In the genomic region with DNA sequence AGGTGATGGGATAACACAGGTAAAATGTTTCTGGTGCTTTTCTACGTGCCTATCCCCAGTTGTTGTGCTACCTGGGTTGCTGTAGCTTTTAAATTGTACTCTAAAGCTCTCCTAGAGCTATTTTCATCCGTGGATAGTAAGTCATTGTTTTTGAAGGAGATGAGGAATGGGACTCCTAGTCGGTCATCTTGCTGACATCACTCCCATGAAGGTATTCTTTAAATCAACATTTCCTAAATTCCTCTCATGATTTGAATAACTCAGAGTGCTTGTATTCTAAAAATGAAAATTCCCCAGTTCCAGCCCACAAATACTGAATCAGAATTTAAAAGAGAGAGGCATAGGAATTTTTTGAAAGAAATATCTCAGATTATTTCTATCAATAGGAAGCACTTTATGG, we compare ENCODE assay signal across 19 cellular contexts. TPM values are rescaled to one million over a fixed set of nuclear protein-coding genes. Genes with fewer than 3 reads are reported as not detected.
DNase-seq lines count a peak whose midpoint lies in the region; TF ChIP-seq lines count a peak whose summit lies in the region.
"Had no signal": no experiment of that assay in that cellular context is flagged by ENCODE, and none has a peak within 500 bp of the region (broad histone marks: within the 10 kb centered on the region; RNA-seq: fewer than 3 reads in every experiment).

No MANE protein-coding gene starts in this region.

- H3K4me1 ChIP-seq in HUES64 (ENCODE audit: insufficient read depth, low read length) (peaks cover 24% of the 10 kb centered on the region), mesodermal cell (ENCODE audit: control insufficient read depth, insufficient read depth, low read length, poor library complexity, severe bottlenecking) (peaks cover 9% of the 10 kb centered on the region), esophagus muscularis mucosa (peaks cover 0 to 28% (median 13%) of the 10 kb centered on the region in 4 donors)
- H3K4me1 ChIP-seq: BE2C, left ventricle myocardium inferior, uterus had no signal

- H3K4me3 ChIP-seq in HUES64 (ENCODE audit: low read length) (no peak overlapping the region), choroid plexus epithelial cell (ENCODE audit: low read depth, low read length) (no peak overlapping the region), mesodermal cell (ENCODE audit: extremely low read depth, insufficient read depth, low read length, poor library complexity, severe bottlenecking) (no peak overlapping the region), esophagus muscularis mucosa (no peak overlapping the region)
- H3K4me3 ChIP-seq: left ventricle myocardium inferior, uterus had no signal

- H3K9me3 ChIP-seq in HUES64 (ENCODE audit: insufficient read depth, low read depth, low read length) (peaks cover 9% of the 10 kb centered on the region), mesodermal cell (ENCODE audit: control insufficient read depth, low read length) (peaks cover 9% of the 10 kb centered on the region), esophagus muscularis mucosa (peaks cover 0 to 27% (median 13%) of the 10 kb centered on the region in 4 donors)
- H3K9me3 ChIP-seq: BE2C had no signal

- H3K27me3 ChIP-seq in HUES64 (ENCODE audit: insufficient read depth, low read length) (no peaks in the 10 kb centered on the region), esophagus muscularis mucosa (no peaks in the 10 kb centered on the region)
- H3K27me3 ChIP-seq: BE2C, uterus had no signal

- H3K27ac ChIP-seq in HUES64 (ENCODE audit: low read depth, low read length) = peak overlapping the region; percentile 4; the same call in 1 of the 2 replicates
- peak overlapping the region; percentile 29 for H3K27ac ChIP-seq in mesodermal cell (ENCODE audit: low read depth, low read length, severe bottlenecking)
- H3K27ac ChIP-seq in esophagus muscularis mucosa (replicated peaks in 1 of 4) = peak overlapping the region in 1 of 4 donors; percentile 43
- no peak overlapping the region for H3K27ac ChIP-seq in caudate nucleus (ENCODE audit: low read depth, low read length)
- H3K27ac ChIP-seq: left ventricle myocardium inferior, uterus had no signal

- H3K36me3 ChIP-seq in HUES64 (ENCODE audit: insufficient read depth, low read length) (no peaks in the 10 kb centered on the region), mesodermal cell (ENCODE audit: control insufficient read depth, insufficient read depth, low read length) (no peaks in the 10 kb centered on the region), esophagus muscularis mucosa (no peaks in the 10 kb centered on the region)
- H3K36me3 ChIP-seq: BE2C, left ventricle myocardium inferior, uterus had no signal

- H3K9ac ChIP-seq in HUES64 (ENCODE audit: low read depth, low read length) = no peak overlapping the region

- TF ChIP-seq EP300 in esophagus muscularis mucosa (IDR thresholded peaks at IDR 0.05) = no peak

- WGBS in HUES64 = 67% methylated on average over 1 of the region's 3 CpGs
- 71% methylated on average over 1 of the region's 3 CpGs; no CpG with 5 or more reads in 1 of the 2 experiments for WGBS in mesodermal cell (ENCODE audit: insufficient coverage in 2 of 2), 2 experiments
- WGBS in esophagus muscularis mucosa = 50% methylated on average over 3 of the region's 3 CpGs

- TF ChIP-seq CTCF in choroid plexus epithelial cell (conservative IDR thresholded peaks at IDR 0.05; ENCODE audit: low read depth, low read length) (no peak), esophagus muscularis mucosa (IDR thresholded peaks at IDR 0.05) (no peak)

- intact Hi-C loops in esophagus muscularis mucosa (cut with DNase I) = no loop called here

- no peak for TF ChIP-seq POLR2A in esophagus muscularis mucosa (IDR thresholded peaks at IDR 0.05; ENCODE audit: low read depth)

- DNase-seq in AG20443 (ENCODE audit: low spot score) (peak; percentile 57), choroid plexus epithelial cell (ENCODE audit: low read depth) (peak; percentile 71), HPDE6-E6E7 (ENCODE audit: extremely low spot score) (no peak), esophagus muscularis mucosa (ENCODE audit: extremely low spot score) (no peak), DMS53 (lab: John Stamatoyannopoulos, UW) (no peak), caudate nucleus (lab: John Stamatoyannopoulos, UW) (no peak)
- DNase-seq: activated CD4-positive, alpha-beta T cell treated with anti-CD3 and anti-CD28 coated beads for 48 hours; activated CD8-positive, alpha-beta memory T cell treated with anti-CD3 and anti-CD28 coated beads, Interleukin-2, amount 50 U/mL, for 4 hours; activated gamma-delta T cell; amygdala; BE2C; endodermal cell; left ventricle myocardium inferior; NCI-H187 treated with DMSO at 0.1 percent for 48 hours; occipital lobe; stimulated activated CD4-positive, alpha-beta T cell treated with anti-CD3 and anti-CD28 coated beads, Interleukin-2, amount 100 ng/mL, for 48 hours; uterus had no signal

RNA-seq across cellular contexts. Expression of a gene that starts 44.3 kb away (rescaled TPM):
- polyA plus RNA-seq in HUES64 (2013, experiment 1 of 2) = 0.50 TPM
- polyA plus RNA-seq in HUES64 (2013, experiment 2 of 2) = 1.4 TPM
- 1.5 TPM for polyA plus RNA-seq in mesodermal cell (2013, experiment 1 of 2)
- 2.1 TPM for polyA plus RNA-seq in mesodermal cell (2013, experiment 2 of 2)
- total RNA-seq in esophagus muscularis mucosa = 1 to 10 TPM; 2.1 to 3.7 (median 2.9) TPM

RNA-seq across cellular contexts. Expression of a gene that starts 44.5 kb away (rescaled TPM):
- 50.3 TPM for polyA plus RNA-seq in HUES64 (2013, experiment 1 of 2)
- 48.5 TPM for polyA plus RNA-seq in HUES64 (2013, experiment 2 of 2)
- polyA plus RNA-seq in mesodermal cell (2013, experiment 1 of 2) = 42.5 TPM
- 39.2 TPM for polyA plus RNA-seq in mesodermal cell (2013, experiment 2 of 2)
- 100 to 1,000 TPM in 1 of 4 donors, 10 to 100 TPM in 3; 79.7 to 131 (median 93.0) TPM for total RNA-seq in esophagus muscularis mucosa

Comparison
In these comparisons a context has a peak if more than half of its experiments do, and no peak if none do; other contexts are left out.
1. DNase-seq: peak in AG20443 (single experiment) and choroid plexus epithelial cell (single experiment); none in HPDE6-E6E7 (single experiment), esophagus muscularis mucosa (single experiment), DMS53 (single experiment) and caudate nucleus (0 of 61).